Comparison of ENCODE assay signal across 12 cellular contexts in genomic region chr6:11188161-11188915, GRCh38. TPM values are rescaled to one million over a fixed set of nuclear protein-coding genes. Genes with fewer than 3 reads are reported as not detected.
DNase-seq lines count a peak whose midpoint lies in the region; ATAC-seq and TF ChIP-seq lines count a peak whose summit lies in the region.
"Had no signal": no experiment of that assay in that cellular context is flagged by ENCODE, and none has a peak within 500 bp of the region (broad histone marks: within the 10 kb centered on the region; RNA-seq: fewer than 3 reads in every experiment).

No MANE protein-coding gene starts in this region.

- H3K9ac ChIP-seq in GM23248 (no peak overlapping the region), smooth muscle cell (ENCODE audit: low read depth) (no peak overlapping the region)

- H3K27ac ChIP-seq in GM23248: no peak overlapping the region
- peak overlapping the region; percentile 68 for H3K27ac ChIP-seq in smooth muscle cell (ENCODE audit: low read depth)

- ATAC-seq in activated CD8-positive, alpha-beta T cell treated with anti-CD3 and anti-CD28 coated beads, Interleukin-2, amount 10 ng/mL, durations not matched to agents 7 days and 5 days: no peak
- no peak for ATAC-seq in HG02938 (IDR thresholded peaks at IDR 0.05; ENCODE audit: unreplicated experiment)
- ATAC-seq: T-cell had no signal

- 69 to 74% methylated on average over 5 of the region's 5 CpGs for WGBS in GM23248 (ENCODE audit: low coverage in 1 of 2, low lambda C conversion rate in 2 of 2, missing lambda C conversion rate in 2 of 2), 2 experiments
- WGBS in smooth muscle cell (ENCODE audit: low lambda C conversion rate): 77% methylated on average over 5 of the region's 5 CpGs

- H3K4me1 ChIP-seq in GM23248 (ENCODE audit: insufficient read depth): peaks cover 8% of the 10 kb centered on the region; the same call in 1 of the 2 replicates
- no peaks in the 10 kb centered on the region for H3K4me1 ChIP-seq in smooth muscle cell (ENCODE audit: low read depth)

- H3K79me2 ChIP-seq in GM23248 (ENCODE audit: insufficient read depth) (no peaks in the 10 kb centered on the region), smooth muscle cell (ENCODE audit: low read depth) (peaks cover 27% of the 10 kb centered on the region)

- H3K9me3 ChIP-seq in GM23248 (ENCODE audit: low read depth) (no peaks in the 10 kb centered on the region), smooth muscle cell (replicated peaks; ENCODE audit: low read depth) (no peaks in the 10 kb centered on the region)

- H3F3A ChIP-seq in GM23248 (ENCODE audit: insufficient read depth) (no peaks in the 10 kb centered on the region), smooth muscle cell (ENCODE audit: low read depth) (peaks cover 58% of the 10 kb centered on the region)

- DNase-seq in GM23248 (peak; percentile 60), iris pigment epithelial cell (ENCODE audit: low read depth) (peak; percentile 56), smooth muscle cell (lab: John Stamatoyannopoulos, UW; ENCODE audit: unreplicated experiment) (no peak), NCI-H1930 (lab: John Stamatoyannopoulos, UW) (no peak)
- peak; percentile 14 for DNase-seq in activated CD8-positive, alpha-beta T cell treated with anti-CD3 and anti-CD28 coated beads, Interleukin-2, amount 10 ng/mL, durations not matched to agents 7 days and 5 days
- no peak for DNase-seq in stimulated activated CD4-positive, alpha-beta T cell treated with anti-CD3 and anti-CD28 coated beads, Interleukin-4, amount 100 ng/mL, for 24 hours
- DNase-seq: hippocampal formation, midbrain, NCI-H774, T-cell had no signal

- no peaks in the 10 kb centered on the region for H3K9me2 ChIP-seq in GM23248 (ENCODE audit: insufficient read depth)

- no peak overlapping the region for H2AFZ ChIP-seq in GM23248
- H2AFZ ChIP-seq in smooth muscle cell (ENCODE audit: low read depth): no peak overlapping the region

- peaks cover 3% of the 10 kb centered on the region for H3K4me1 Mint-ChIP-seq in activated CD8-positive, alpha-beta T cell treated with anti-CD3 and anti-CD28 coated beads, Interleukin-2, amount 10 ng/mL, durations not matched to agents 7 days and 5 days (ENCODE audit: low read depth)
- H3K4me1 Mint-ChIP-seq: activated naive CD4-positive, alpha-beta T cell treated with anti-CD3 and anti-CD28 coated beads, Interleukin-2, amount 50 U/mL, for 24 hours; T-cell had no signal

- H3K36me3 ChIP-seq in GM23248 (ENCODE audit: low read depth) (no peaks in the 10 kb centered on the region), smooth muscle cell (ENCODE audit: low read depth) (peaks cover 52% of the 10 kb centered on the region)

- no peak for TF ChIP-seq CTCF in smooth muscle cell (IDR thresholded peaks at IDR 0.05; ENCODE audit: borderline replicate concordance, insufficient read depth, poor library complexity, severe bottlenecking)

- H3K27me3 ChIP-seq in GM23248 (replicated peaks; ENCODE audit: insufficient read depth) (no peaks in the 10 kb centered on the region), smooth muscle cell (ENCODE audit: low read depth) (no peaks in the 10 kb centered on the region)

- H3K27ac Mint-ChIP-seq in activated CD8-positive, alpha-beta T cell treated with anti-CD3 and anti-CD28 coated beads, Interleukin-2, amount 10 ng/mL, durations not matched to agents 7 days and 5 days: no peak overlapping the region
- H3K27ac Mint-ChIP-seq: activated naive CD4-positive, alpha-beta T cell treated with anti-CD3 and anti-CD28 coated beads, Interleukin-2, amount 50 U/mL, for 24 hours; T-cell had no signal

- in situ Hi-C loops in GM23248 (cut with MboI): no loop called here

- H3K27me3 Mint-ChIP-seq in activated CD8-positive, alpha-beta T cell treated with anti-CD3 and anti-CD28 coated beads, Interleukin-2, amount 10 ng/mL, durations not matched to agents 7 days and 5 days (ENCODE audit: low read depth): no peaks in the 10 kb centered on the region
- H3K27me3 Mint-ChIP-seq: activated naive CD4-positive, alpha-beta T cell treated with anti-CD3 and anti-CD28 coated beads, Interleukin-2, amount 50 U/mL, for 24 hours; T-cell had no signal

- no peak overlapping the region for H3K4me3 Mint-ChIP-seq in activated CD8-positive, alpha-beta T cell treated with anti-CD3 and anti-CD28 coated beads, Interleukin-2, amount 10 ng/mL, durations not matched to agents 7 days and 5 days
- H3K4me3 Mint-ChIP-seq: activated naive CD4-positive, alpha-beta T cell treated with anti-CD3 and anti-CD28 coated beads, Interleukin-2, amount 50 U/mL, for 24 hours; T-cell had no signal

- peaks cover 3% of the 10 kb centered on the region for H3K9me3 Mint-ChIP-seq in activated CD8-positive, alpha-beta T cell treated with anti-CD3 and anti-CD28 coated beads, Interleukin-2, amount 10 ng/mL, durations not matched to agents 7 days and 5 days (ENCODE audit: insufficient read depth)

- no peak overlapping the region for H3K4me3 ChIP-seq in GM23248
- no peak overlapping the region for H3K4me3 ChIP-seq in smooth muscle cell

- CTCF ChIA-PET in activated CD8-positive, alpha-beta T cell treated with anti-CD3 and anti-CD28 coated beads, Interleukin-2, amount 10 ng/mL, durations not matched to agents 7 days and 5 days (lab: Charles Lee): interaction anchor here (2.5 kb wide), 1 partner anchor 308 kb away, joined by 8 read pairs; no protein-coding TSS in a partner anchor

- peaks cover 92% of the 10 kb centered on the region for H3K36me3 Mint-ChIP-seq in activated CD8-positive, alpha-beta T cell treated with anti-CD3 and anti-CD28 coated beads, Interleukin-2, amount 10 ng/mL, durations not matched to agents 7 days and 5 days (ENCODE audit: low read depth)

- H3K4me2 ChIP-seq in GM23248 (ENCODE audit: unreplicated experiment) (no peak overlapping the region), smooth muscle cell (no peak overlapping the region)

- POLR2A ChIA-PET in activated CD8-positive, alpha-beta T cell treated with anti-CD3 and anti-CD28 coated beads, Interleukin-2, amount 10 ng/mL, durations not matched to agents 7 days and 5 days (lab: Charles Lee): no interaction called here

- H4K20me1 ChIP-seq in GM23248 (ENCODE audit: insufficient read depth) (no peaks in the 10 kb centered on the region), smooth muscle cell (ENCODE audit: low read depth) (peaks cover 47% of the 10 kb centered on the region)

RNA-seq across cellular contexts. Expression of gene NEDD9, which starts 44.1 kb away (rescaled TPM):
- total RNA-seq in GM23248 (2014; rRNA removed; shearing (Covaris generic)): 4.2 and 4.3 TPM in 2 replicates
- polyA plus RNA-seq in GM23248 (2016; fragmentation: Nextera tagmentation; extraction: Ambion mirVana) (2.9 and 3.0 TPM in 2 replicates), smooth muscle cell (75.2 and 85.6 TPM in 2 replicates)
- total RNA-seq in activated CD8-positive, alpha-beta T cell treated with anti-CD3 and anti-CD28 coated beads, Interleukin-2, amount 10 ng/mL, durations not matched to agents 7 days and 5 days: 10 to 100 TPM; 64.9 to 69.5 TPM
- total RNA-seq in smooth muscle cell: 127 and 139 TPM in 2 replicates

Comparison
In these comparisons a context has a peak if more than half of its experiments do, and no peak if none do; other contexts are left out.
1. DNase-seq: peak in GM23248 (single experiment), activated CD8-positive, alpha-beta T cell treated with anti-CD3 and anti-CD28 coated beads, Interleukin-2, amount 10 ng/mL, durations not matched to agents 7 days and 5 days (single experiment) and iris pigment epithelial cell (single experiment); none in smooth muscle cell (single experiment), stimulated activated CD4-positive, alpha-beta T cell treated with anti-CD3 and anti-CD28 coated beads, Interleukin-4, amount 100 ng/mL, for 24 hours (single experiment) and NCI-H1930 (0 of 2).
2. RNA of gene NEDD9, which starts 44.1 kb away (total RNA-seq): 127 to 139 TPM in smooth muscle cell and 64.9 to 69.5 TPM in activated CD8-positive, alpha-beta T cell treated with anti-CD3 and anti-CD28 coated beads, Interleukin-2, amount 10 ng/mL, durations not matched to agents 7 days and 5 days; 4.2 to 4.3 TPM in GM23248; every median in the first group is over 10 times any median in the second.